ENCODE assay signal across 18 cellular contexts in genomic region chr9:78954286-78954685, GRCh38.
A peak's percentile ranks its signal among the peaks of the same experiment; 100 is the strongest.
DNase-seq lines count a peak whose midpoint lies in the region; ATAC-seq and TF ChIP-seq lines count a peak whose summit lies in the region.
"Had no signal": no experiment of that assay in that cellular context is flagged by ENCODE, and none has a peak within 500 bp of the region (broad histone marks: within the 10 kb centered on the region; RNA-seq: fewer than 3 reads in every experiment).

No MANE protein-coding gene starts in this region.

- TF ChIP-seq CTCF in astrocyte of the cerebellum (IDR thresholded peaks at IDR 0.05; ENCODE audit: low read depth, low read length, missing control alignments) (no peak), fibroblast of villous mesenchyme (IDR thresholded peaks at IDR 0.05; ENCODE audit: insufficient read depth, low read depth, low read length) (no peak), tibial nerve (IDR thresholded peaks at IDR 0.05) (no peak)

- ATAC-seq in GM19035 (IDR thresholded peaks at IDR 0.05; ENCODE audit: unreplicated experiment) (no peak), Right ventricle myocardium superior (ENCODE audit: poor library complexity) (no peak)
- no peak for ATAC-seq in naive thymus-derived CD4-positive, alpha-beta T cell
- ATAC-seq: GM12878, HCT116 had no signal

- no peak for TF ChIP-seq EP300 in tibial nerve (IDR thresholded peaks at IDR 0.05)

- CTCF ChIA-PET in naive thymus-derived CD4-positive, alpha-beta T cell (lab: Charles Lee): no interaction called here

- POLR2A ChIA-PET in naive thymus-derived CD4-positive, alpha-beta T cell (lab: Charles Lee): no interaction called here

- H3K4me1 ChIP-seq in tibial nerve: no peaks in the 10 kb centered on the region
- H3K4me1 ChIP-seq in naive thymus-derived CD4-positive, alpha-beta T cell (ENCODE audit: control insufficient read depth in 2 of 2, insufficient read depth in 2 of 2, low read length in 2 of 2): no peaks in the 10 kb centered on the region
- H3K4me1 ChIP-seq: BLaER1 treated with 17β-estradiol and CSF1 and Interleukin-3, amounts not matched to agents 10 nM and 100 nM had no signal

- 39 to 51% methylated on average over 2 of the region's 2 CpGs for WGBS in tibial nerve, 2 donors

- TF ChIP-seq POLR2A in tibial nerve (IDR thresholded peaks at IDR 0.05): no peak

- peaks cover 0 to 5% (median 0%) of the 10 kb centered on the region in 5 donors for H3K27me3 Mint-ChIP-seq in naive thymus-derived CD4-positive, alpha-beta T cell

- intact Hi-C loops in naive thymus-derived CD4-positive, alpha-beta T cell (cut with micrococcal nuclease): no loop called here
- intact Hi-C loops in Right ventricle myocardium superior (cut with DNase I): no loop called here

- in situ Hi-C loops in astrocyte of the cerebellum (cut with HindIII; ENCODE audit: low sequenced_read_pairs): no loop called here

- H3K27ac ChIP-seq in tibial nerve: no peak overlapping the region
- no peak overlapping the region for H3K27ac ChIP-seq in naive thymus-derived CD4-positive, alpha-beta T cell (ENCODE audit: low read depth, low read length)
- H3K27ac ChIP-seq: BLaER1 treated with 17β-estradiol and CSF1 and Interleukin-3, amounts not matched to agents 10 nM and 100 nM had no signal

- H3K27ac Mint-ChIP-seq in naive thymus-derived CD4-positive, alpha-beta T cell: no peak overlapping the region

- no peaks in the 10 kb centered on the region for H3K36me3 ChIP-seq in tibial nerve
- H3K36me3 ChIP-seq in naive thymus-derived CD4-positive, alpha-beta T cell (ENCODE audit: control insufficient read depth in 2 of 3, insufficient read depth in 3 of 3, low read length in 3 of 3): no peaks in the 10 kb centered on the region
- H3K36me3 ChIP-seq: BLaER1 treated with 17β-estradiol and CSF1 and Interleukin-3, amounts not matched to agents 10 nM and 100 nM; MG63 had no signal

- H3K9me3 Mint-ChIP-seq in naive thymus-derived CD4-positive, alpha-beta T cell: peaks cover 2 to 28% (median 7%) of the 10 kb centered on the region in 11 donors

- H3K27me3 ChIP-seq in tibial nerve: no peaks in the 10 kb centered on the region
- H3K27me3 ChIP-seq in naive thymus-derived CD4-positive, alpha-beta T cell (ENCODE audit: control insufficient read depth in 2 of 2, insufficient read depth in 2 of 2, low read length in 2 of 2): no peaks in the 10 kb centered on the region
- H3K27me3 ChIP-seq: BLaER1 treated with 17β-estradiol and CSF1 and Interleukin-3, amounts not matched to agents 10 nM and 100 nM; MG63 had no signal

- H3K4me3 Mint-ChIP-seq in naive thymus-derived CD4-positive, alpha-beta T cell: no peak overlapping the region

- H3K9me3 ChIP-seq in tibial nerve: peaks cover 0 to 9% (median 0%) of the 10 kb centered on the region in 4 donors
- no peaks in the 10 kb centered on the region for H3K9me3 ChIP-seq in naive thymus-derived CD4-positive, alpha-beta T cell (ENCODE audit: control insufficient read depth in 2 of 3, low read length in 3 of 3)

- no peak overlapping the region for H3K4me3 ChIP-seq in astrocyte of the cerebellum (ENCODE audit: low read depth, low read length)
- no peak overlapping the region for H3K4me3 ChIP-seq in fibroblast of villous mesenchyme (ENCODE audit: low read depth, low read length)
- H3K4me3 ChIP-seq in tibial nerve: no peak overlapping the region
- H3K4me3 ChIP-seq in naive thymus-derived CD4-positive, alpha-beta T cell (ENCODE audit: low read length): no peak overlapping the region
- H3K4me3 ChIP-seq: BLaER1 treated with 17β-estradiol and CSF1 and Interleukin-3, amounts not matched to agents 10 nM and 100 nM; GM12878; MG63 had no signal

- DNase-seq in GM04504 (ENCODE audit: low read depth): peak; percentile 53
- peak; percentile 11 for DNase-seq in astrocyte of the cerebellum (ENCODE audit: low read depth)
- peak; percentile 7 for DNase-seq in fibroblast of villous mesenchyme (ENCODE audit: low read depth)
- DNase-seq in renal cortical epithelial cell (ENCODE audit: low read depth): peak; percentile 6
- DNase-seq in tibial nerve (ENCODE audit: low spot score in 2 of 2): no peak
- DNase-seq in naive thymus-derived CD4-positive, alpha-beta T cell: no peak
- no peak for DNase-seq in Right ventricle myocardium superior
- DNase-seq: DMS 273 treated with DMSO at 0.1 percent for 48 hours, KG1, MG63, NCI-H1105 treated with DMSO at 0.1 percent for 48 hours, NCI-H187 treated with DMSO at 0.1 percent for 48 hours, NCI-H524, SIG-M5 had no signal

- no peaks in the 10 kb centered on the region for H3K4me1 Mint-ChIP-seq in naive thymus-derived CD4-positive, alpha-beta T cell

- H3K36me3 Mint-ChIP-seq in naive thymus-derived CD4-positive, alpha-beta T cell: peaks cover 0 to 3% (median 0%) of the 10 kb centered on the region in 5 donors

Comparison
In these comparisons a context has a peak if more than half of its experiments do, and no peak if none do; other contexts are left out.
1. DNase-seq: peak in GM04504 (single experiment), astrocyte of the cerebellum (single experiment), fibroblast of villous mesenchyme (single experiment) and renal cortical epithelial cell (single experiment); none in tibial nerve (0 of 2), naive thymus-derived CD4-positive, alpha-beta T cell (0 of 9) and Right ventricle myocardium superior (single experiment).